In genomic region chr3:127679534-127680145, GRCh38 we compare ENCODE assay signal across 1 cellular context.
A peak's percentile ranks its signal among the peaks of the same experiment; 100 is the strongest.
TF ChIP-seq lines count a peak whose summit lies in the region.

No MANE protein-coding gene starts in this region.

TF ChIP-seq in K562, 482 proteins besides CTCF, POLR2A, EP300 and RAD21 (continued from another document):
- peak; percentile 68; the same call in 1 of the 2 replicates for TF ChIP-seq ZBTB7A (IDR thresholded peaks at IDR 0.05; ENCODE audit: borderline replicate concordance, control insufficient read depth, low read depth, low read length)
- peak; percentile 16 for TF ChIP-seq CTCFL (IDR thresholded peaks at IDR 0.05; ENCODE audit: borderline replicate concordance, insufficient read depth, low read depth, low read length, poor library complexity, severe bottlenecking)
- no peak for TF ChIP-seq MCM3 (IDR thresholded peaks at IDR 0.05)
- no peak for TF ChIP-seq ZNF232 (CRISPR knock-in tag; IDR thresholded peaks at IDR 0.05)
